In the genomic region with DNA sequence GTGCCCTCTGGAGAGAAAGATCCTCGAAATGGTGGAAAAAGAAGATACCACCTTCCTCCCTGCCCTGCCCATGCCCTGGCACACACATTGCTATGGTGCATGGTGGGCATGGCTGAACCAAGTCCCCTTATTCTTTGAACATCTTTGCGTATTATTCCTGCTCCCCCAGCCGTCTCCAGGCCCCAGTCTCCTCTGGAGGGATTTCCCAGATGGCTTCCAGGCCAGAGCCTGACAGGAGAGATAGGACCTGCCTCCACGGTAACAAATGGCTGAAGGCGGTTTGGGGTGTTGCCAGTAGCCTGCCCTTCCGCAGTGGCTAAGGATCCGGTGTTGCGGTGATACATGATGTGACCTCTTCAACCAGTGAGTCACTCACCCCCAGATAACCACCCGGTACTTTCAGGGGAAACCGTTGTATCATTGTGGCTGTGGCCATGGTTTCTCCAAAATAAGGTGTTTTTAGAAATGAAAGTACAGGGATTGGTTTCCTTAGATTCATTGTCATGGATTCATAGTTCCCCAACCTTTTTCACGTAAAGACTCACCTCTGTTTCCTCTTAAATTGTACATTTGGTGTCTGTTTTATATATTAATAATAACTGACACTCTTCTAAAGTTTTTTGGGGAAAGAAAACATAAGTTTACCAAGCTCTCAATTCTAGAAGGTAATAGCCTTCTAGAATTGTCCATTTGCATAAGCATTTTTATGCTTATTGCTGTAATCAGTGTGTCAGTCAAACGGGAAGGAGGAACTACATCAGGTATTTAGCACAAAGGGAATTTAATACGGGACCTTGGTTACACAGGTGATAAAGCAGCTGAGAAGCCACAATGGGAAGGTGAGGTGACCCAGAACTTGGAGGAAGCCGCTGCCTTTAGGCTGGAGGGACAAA, we compare ENCODE assay signal across 1 cellular context.
TF ChIP-seq lines count a peak whose summit lies in the region.

No MANE protein-coding gene starts in this region.

TF ChIP-seq in GM12878, 131 proteins besides CTCF, POLR2A, EP300 and RAD21 (continued from another document and continues in another):
- TF ChIP-seq MYB (IDR thresholded peaks at IDR 0.05; ENCODE audit: borderline replicate concordance, low read depth, low read length), result 0 out of 2 replicates have a peak, but pooled peaks have one; percentile 49
- no peak for TF ChIP-seq ESRRA (IDR thresholded peaks at IDR 0.05; ENCODE audit: low read length)
- peak; percentile 38; the same call in 1 of the 2 replicates for TF ChIP-seq TARDBP (IDR thresholded peaks at IDR 0.05; ENCODE audit: borderline replicate concordance)
- TF ChIP-seq NRF1 (conservative IDR thresholded peaks at IDR 0.05; ENCODE audit: low read depth, low read length), result no peak
- TF ChIP-seq, protein P1, sequence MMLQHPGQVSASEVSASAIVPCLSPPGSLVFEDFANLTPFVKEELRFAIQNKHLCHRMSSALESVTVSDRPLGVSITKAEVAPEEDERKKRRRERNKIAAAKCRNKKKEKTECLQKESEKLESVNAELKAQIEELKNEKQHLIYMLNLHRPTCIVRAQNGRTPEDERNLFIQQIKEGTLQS (IDR thresholded peaks at IDR 0.05; ENCODE audit: borderline replicate concordance, extremely low read depth, low read depth, low read length), result no peak
- no peak for TF ChIP-seq ZBTB4 (CRISPR knock-in tag; IDR thresholded peaks at IDR 0.05)
- TF ChIP-seq BACH1 (IDR thresholded peaks at IDR 0.05; ENCODE audit: borderline replicate concordance), result peak; percentile 45; the same call in 1 of the 2 replicates
- TF ChIP-seq IKZF1 (conservative IDR thresholded peaks at IDR 0.05), result peak; percentile 97
- TF ChIP-seq SREBF1 (IDR thresholded peaks at IDR 0.05; ENCODE audit: low read length), result no peak
- TF ChIP-seq ATF2 (IDR thresholded peaks at IDR 0.05; ENCODE audit: low read length), result no peak
- peak; percentile 79 for TF ChIP-seq SMAD1 (IDR thresholded peaks at IDR 0.05; ENCODE audit: low read depth, partially characterized antibody)
- TF ChIP-seq NBN (IDR thresholded peaks at IDR 0.05), result peak; percentile 50; the same call in 1 of the 2 replicates
- TF ChIP-seq ETV6 (conservative IDR thresholded peaks at IDR 0.05 in 1 of 2, IDR thresholded peaks at IDR 0.05 in 1 of 2; ENCODE audit: borderline replicate concordance in 1 of 2, low read depth in 1 of 2), result peak in 1 of 2 experiments; percentile 94; a peak in 2 of 4 replicates
- TF ChIP-seq ZBED1 (IDR thresholded peaks at IDR 0.05; ENCODE audit: borderline replicate concordance), result peak; percentile 97
- TF ChIP-seq ZNF217 (IDR thresholded peaks at IDR 0.05), result no peak; the same call in 1 of the 2 replicates
- TF ChIP-seq ZNF592 (IDR thresholded peaks at IDR 0.05), result no peak
- TF ChIP-seq SREBF2 (IDR thresholded peaks at IDR 0.05; ENCODE audit: low read length), result no peak
- TF ChIP-seq CREM (IDR thresholded peaks at IDR 0.05; ENCODE audit: low read depth), result peak; percentile 95
- TF ChIP-seq, protein P2, sequence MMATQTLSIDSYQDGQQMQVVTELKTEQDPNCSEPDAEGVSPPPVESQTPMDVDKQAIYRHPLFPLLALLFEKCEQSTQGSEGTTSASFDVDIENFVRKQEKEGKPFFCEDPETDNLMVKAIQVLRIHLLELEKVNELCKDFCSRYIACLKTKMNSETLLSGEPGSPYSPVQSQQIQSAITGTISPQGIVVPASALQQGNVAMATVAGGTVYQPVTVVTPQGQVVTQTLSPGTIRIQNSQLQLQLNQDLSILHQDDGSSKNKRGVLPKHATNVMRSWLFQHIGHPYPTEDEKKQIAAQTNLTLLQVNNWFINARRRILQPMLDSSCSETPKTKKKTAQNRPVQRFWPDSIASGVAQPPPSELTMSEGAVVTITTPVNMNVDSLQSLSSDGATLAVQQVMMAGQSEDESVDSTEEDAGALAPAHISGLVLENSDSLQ (IDR thresholded peaks at IDR 0.05), result peak; percentile 94
- TF ChIP-seq, protein P3, sequence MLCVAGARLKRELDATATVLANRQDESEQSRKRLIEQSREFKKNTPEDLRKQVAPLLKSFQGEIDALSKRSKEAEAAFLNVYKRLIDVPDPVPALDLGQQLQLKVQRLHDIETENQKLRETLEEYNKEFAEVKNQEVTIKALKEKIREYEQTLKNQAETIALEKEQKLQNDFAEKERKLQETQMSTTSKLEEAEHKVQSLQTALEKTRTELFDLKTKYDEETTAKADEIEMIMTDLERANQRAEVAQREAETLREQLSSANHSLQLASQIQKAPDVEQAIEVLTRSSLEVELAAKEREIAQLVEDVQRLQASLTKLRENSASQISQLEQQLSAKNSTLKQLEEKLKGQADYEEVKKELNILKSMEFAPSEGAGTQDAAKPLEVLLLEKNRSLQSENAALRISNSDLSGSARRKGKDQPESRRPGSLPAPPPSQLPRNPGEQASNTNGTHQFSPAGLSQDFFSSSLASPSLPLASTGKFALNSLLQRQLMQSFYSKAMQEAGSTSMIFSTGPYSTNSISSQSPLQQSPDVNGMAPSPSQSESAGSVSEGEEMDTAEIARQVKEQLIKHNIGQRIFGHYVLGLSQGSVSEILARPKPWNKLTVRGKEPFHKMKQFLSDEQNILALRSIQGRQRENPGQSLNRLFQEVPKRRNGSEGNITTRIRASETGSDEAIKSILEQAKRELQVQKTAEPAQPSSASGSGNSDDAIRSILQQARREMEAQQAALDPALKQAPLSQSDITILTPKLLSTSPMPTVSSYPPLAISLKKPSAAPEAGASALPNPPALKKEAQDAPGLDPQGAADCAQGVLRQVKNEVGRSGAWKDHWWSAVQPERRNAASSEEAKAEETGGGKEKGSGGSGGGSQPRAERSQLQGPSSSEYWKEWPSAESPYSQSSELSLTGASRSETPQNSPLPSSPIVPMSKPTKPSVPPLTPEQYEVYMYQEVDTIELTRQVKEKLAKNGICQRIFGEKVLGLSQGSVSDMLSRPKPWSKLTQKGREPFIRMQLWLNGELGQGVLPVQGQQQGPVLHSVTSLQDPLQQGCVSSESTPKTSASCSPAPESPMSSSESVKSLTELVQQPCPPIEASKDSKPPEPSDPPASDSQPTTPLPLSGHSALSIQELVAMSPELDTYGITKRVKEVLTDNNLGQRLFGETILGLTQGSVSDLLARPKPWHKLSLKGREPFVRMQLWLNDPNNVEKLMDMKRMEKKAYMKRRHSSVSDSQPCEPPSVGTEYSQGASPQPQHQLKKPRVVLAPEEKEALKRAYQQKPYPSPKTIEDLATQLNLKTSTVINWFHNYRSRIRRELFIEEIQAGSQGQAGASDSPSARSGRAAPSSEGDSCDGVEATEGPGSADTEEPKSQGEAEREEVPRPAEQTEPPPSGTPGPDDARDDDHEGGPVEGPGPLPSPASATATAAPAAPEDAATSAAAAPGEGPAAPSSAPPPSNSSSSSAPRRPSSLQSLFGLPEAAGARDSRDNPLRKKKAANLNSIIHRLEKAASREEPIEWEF (IDR thresholded peaks at IDR 0.05; ENCODE audit: insufficient replicate concordance, low read depth, low read length), result peak; percentile 55
- TF ChIP-seq BHLHE40 (IDR thresholded peaks at IDR 0.05; ENCODE audit: borderline replicate concordance in 1 of 2, low read depth in 2 of 2, low read length in 1 of 2), result peak; percentile 81 to 86
- peak; percentile 92 for TF ChIP-seq JUNB (IDR thresholded peaks at IDR 0.05)
- TF ChIP-seq, protein P4, sequence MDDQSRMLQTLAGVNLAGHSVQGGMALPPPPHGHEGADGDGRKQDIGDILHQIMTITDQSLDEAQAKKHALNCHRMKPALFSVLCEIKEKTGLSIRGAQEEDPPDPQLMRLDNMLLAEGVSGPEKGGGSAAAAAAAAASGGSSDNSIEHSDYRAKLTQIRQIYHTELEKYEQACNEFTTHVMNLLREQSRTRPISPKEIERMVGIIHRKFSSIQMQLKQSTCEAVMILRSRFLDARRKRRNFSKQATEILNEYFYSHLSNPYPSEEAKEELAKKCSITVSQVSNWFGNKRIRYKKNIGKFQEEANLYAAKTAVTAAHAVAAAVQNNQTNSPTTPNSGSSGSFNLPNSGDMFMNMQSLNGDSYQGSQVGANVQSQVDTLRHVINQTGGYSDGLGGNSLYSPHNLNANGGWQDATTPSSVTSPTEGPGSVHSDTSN (IDR thresholded peaks at IDR 0.05; ENCODE audit: insufficient replicate concordance, low read depth, low read length), result peak; percentile 69
- TF ChIP-seq USF1 (IDR thresholded peaks at IDR 0.05; ENCODE audit: borderline replicate concordance, extremely low read length, insufficient read depth, low read depth, low read length), result no peak
- peak; percentile 76 for TF ChIP-seq MEF2B (IDR thresholded peaks at IDR 0.05; ENCODE audit: partially characterized antibody, poor library complexity, severe bottlenecking)
- no peak for TF ChIP-seq ZNF207 (IDR thresholded peaks at IDR 0.05; ENCODE audit: borderline replicate concordance)
- peak; percentile 85 for TF ChIP-seq YY1 (IDR thresholded peaks at IDR 0.05; ENCODE audit: low read depth, low read length)
- peak; percentile 12; the same call in 1 of the 2 replicates for TF ChIP-seq SMC3 (IDR thresholded peaks at IDR 0.05; ENCODE audit: borderline replicate concordance, low read length)
- TF ChIP-seq SIX5 (IDR thresholded peaks at IDR 0.05; ENCODE audit: low read depth, low read length, severe bottlenecking), result no peak
- no peak for TF ChIP-seq PML (IDR thresholded peaks at IDR 0.05; ENCODE audit: low read length)
- TF ChIP-seq ZZZ3 (IDR thresholded peaks at IDR 0.05; ENCODE audit: control insufficient read depth, insufficient read length, low read depth), result no peak
- TF ChIP-seq MTA2 (IDR thresholded peaks at IDR 0.05; ENCODE audit: low read depth), result peak; percentile 88
